Comparison of ENCODE assay signal across 16 cellular contexts in the genomic region with DNA sequence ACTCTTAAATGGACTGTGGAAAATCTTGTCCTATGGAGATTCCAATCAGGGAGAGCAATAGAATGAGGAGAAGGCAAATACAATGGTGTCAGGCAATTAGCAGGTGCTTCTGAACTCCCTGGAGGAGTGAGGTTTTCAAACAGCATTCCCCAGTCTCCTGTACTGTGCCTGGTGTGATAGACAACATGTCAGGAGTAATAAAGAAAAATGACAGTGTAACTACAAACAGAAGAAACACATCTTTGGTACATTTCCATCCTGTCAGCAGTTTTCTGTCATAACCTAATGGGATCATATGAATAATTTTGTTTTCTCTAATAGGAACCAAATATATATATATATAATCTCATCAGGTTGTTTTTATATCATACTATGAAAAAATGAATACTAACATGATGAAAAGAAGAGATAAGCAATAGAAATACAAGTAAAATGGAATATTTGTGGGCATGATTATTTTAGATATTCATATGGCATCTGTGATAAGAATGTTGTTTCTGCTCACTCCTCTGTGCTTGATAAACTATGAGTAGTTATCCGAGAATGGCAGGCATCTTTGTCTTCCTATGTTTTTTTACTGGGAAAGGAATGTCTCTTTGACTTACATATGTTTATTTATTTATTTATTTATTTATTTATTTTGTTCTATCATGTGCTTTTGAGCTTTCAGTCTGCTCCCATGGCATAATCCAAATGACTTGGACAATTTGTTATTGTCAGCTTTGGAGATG.
"Had no signal": no experiment of that assay in that cellular context is flagged by ENCODE, and none has a peak within 500 bp of the region (broad histone marks: within the 10 kb centered on the region; RNA-seq: fewer than 3 reads in every experiment).

No MANE protein-coding gene starts in this region.

- H3K27me3 ChIP-seq: breast epithelium, gastrocnemius medialis, heart right ventricle, neural progenitor cell, pancreas, tibial nerve had no signal

- H3K36me3 Mint-ChIP-seq: activated naive CD4-positive, alpha-beta T cell treated with anti-CD3 and anti-CD28 coated beads, Interleukin-2, amount 50 U/mL, for 24 hours; neural progenitor cell; stimulated activated memory B cell treated with anti-CD40 and anti-IgM and Interleukin-4, amounts not matched to agents 10 μg/mL and 1 μg/mL and 100 μg/mL, for 72 hours had no signal

- H2AFZ ChIP-seq: neural progenitor cell had no signal

- H3K4me2 ChIP-seq: neural progenitor cell, smooth muscle cell had no signal

- H3K27me3 Mint-ChIP-seq: activated B cell treated with CpG ODN at 0.5 μM for 24 hours; activated CD4-positive, alpha-beta T cell treated with anti-CD3 and anti-CD28 coated beads, Interleukin-2, amount 10 ng/mL, durations not matched to agents 24 days and 14 days; activated naive CD4-positive, alpha-beta T cell treated with anti-CD3 and anti-CD28 coated beads, Interleukin-2, amount 50 U/mL, for 24 hours; stimulated activated memory B cell treated with anti-CD40 and anti-IgM and Interleukin-4, amounts not matched to agents 10 μg/mL and 1 μg/mL and 100 μg/mL, for 72 hours; T-helper 17 cell had no signal

- H3K9me3 ChIP-seq: breast epithelium, gastrocnemius medialis, heart right ventricle, pancreas, tibial nerve had no signal

- H3K9me3 Mint-ChIP-seq: activated B cell treated with CpG ODN at 0.5 μM for 24 hours; activated CD4-positive, alpha-beta T cell treated with anti-CD3 and anti-CD28 coated beads, Interleukin-2, amount 10 ng/mL, durations not matched to agents 24 days and 14 days; activated naive CD4-positive, alpha-beta T cell treated with anti-CD3 and anti-CD28 coated beads, Interleukin-2, amount 50 U/mL, for 24 hours; activated T-helper 2 cell treated with anti-CD3 and anti-CD28 coated beads, Interferon-gamma antibody, Interleukin-2, Interleukin-4, amounts not matched to agents 10 μg/mL and 5 μg/mL and 100 μg/mL, durations not matched to agents 14 hours and 24 hours and 36 hours; neural progenitor cell; stimulated activated memory B cell treated with anti-CD40 and anti-IgM and Interleukin-4, amounts not matched to agents 10 μg/mL and 1 μg/mL and 100 μg/mL, for 72 hours had no signal

- H3K27ac ChIP-seq: breast epithelium, gastrocnemius medialis, neural progenitor cell, pancreas, tibial nerve had no signal

- FAIRE-seq: kidney, pancreas had no signal

- H3K4me1 Mint-ChIP-seq: activated CD4-positive, alpha-beta T cell treated with anti-CD3 and anti-CD28 coated beads, Interleukin-2, amount 10 ng/mL, durations not matched to agents 24 days and 14 days; activated naive CD4-positive, alpha-beta T cell treated with anti-CD3 and anti-CD28 coated beads, Interleukin-2, amount 50 U/mL, for 24 hours; stimulated activated memory B cell treated with anti-CD40 and anti-IgM and Interleukin-4, amounts not matched to agents 10 μg/mL and 1 μg/mL and 100 μg/mL, for 72 hours; T-helper 17 cell had no signal

- H3K4me3 ChIP-seq: breast epithelium, gastrocnemius medialis, heart right ventricle, neural progenitor cell, pancreas, smooth muscle cell, tibial nerve had no signal

- H3K4me1 ChIP-seq: breast epithelium, neural progenitor cell had no signal

- ATAC-seq: gastrocnemius medialis; pancreas; stimulated activated memory B cell treated with anti-CD40 and anti-IgM and Interleukin-4, amounts not matched to agents 10 μg/mL and 1 μg/mL and 100 μg/mL, for 72 hours; T-helper 17 cell had no signal

- H3K4me3 Mint-ChIP-seq: activated CD4-positive, alpha-beta T cell treated with anti-CD3 and anti-CD28 coated beads, Interleukin-2, amount 10 ng/mL, durations not matched to agents 24 days and 14 days; activated naive CD4-positive, alpha-beta T cell treated with anti-CD3 and anti-CD28 coated beads, Interleukin-2, amount 50 U/mL, for 24 hours; neural progenitor cell; stimulated activated memory B cell treated with anti-CD40 and anti-IgM and Interleukin-4, amounts not matched to agents 10 μg/mL and 1 μg/mL and 100 μg/mL, for 72 hours; T-helper 17 cell had no signal

- H3K36me3 ChIP-seq: breast epithelium, gastrocnemius medialis, heart right ventricle, neural progenitor cell, pancreas, tibial nerve had no signal

- DNase-seq: activated B cell treated with CpG ODN at 0.5 μM for 24 hours; activated CD4-positive, alpha-beta T cell treated with anti-CD3 and anti-CD28 coated beads, Interleukin-2, amount 10 ng/mL, durations not matched to agents 24 days and 14 days; activated CD8-positive, alpha-beta memory T cell treated with anti-CD3 and anti-CD28 coated beads for 24 hours; amygdala; gastrocnemius medialis; heart right ventricle; kidney; pancreas; T-helper 17 cell had no signal

- H3K27ac Mint-ChIP-seq: activated CD4-positive, alpha-beta T cell treated with anti-CD3 and anti-CD28 coated beads, Interleukin-2, amount 10 ng/mL, durations not matched to agents 24 days and 14 days; activated naive CD4-positive, alpha-beta T cell treated with anti-CD3 and anti-CD28 coated beads, Interleukin-2, amount 50 U/mL, for 24 hours; activated T-helper 2 cell treated with anti-CD3 and anti-CD28 coated beads, Interferon-gamma antibody, Interleukin-2, Interleukin-4, amounts not matched to agents 10 μg/mL and 5 μg/mL and 100 μg/mL, durations not matched to agents 14 hours and 24 hours and 36 hours; neural progenitor cell; stimulated activated memory B cell treated with anti-CD40 and anti-IgM and Interleukin-4, amounts not matched to agents 10 μg/mL and 1 μg/mL and 100 μg/mL, for 72 hours; T-helper 17 cell had no signal

- H3K9ac ChIP-seq: neural progenitor cell had no signal
